36 cellular contexts compared by ENCODE assay signal in genomic region chrX:40325161-40325560, GRCh38.
"Had no signal": no experiment of that assay in that cellular context is flagged by ENCODE, and none has a peak within 500 bp of the region (broad histone marks: within the 10 kb centered on the region; RNA-seq: fewer than 3 reads in every experiment).

No MANE protein-coding gene starts in this region.

- H3K9me3 ChIP-seq: adrenal gland, body of pancreas had no signal

- H3K9me3 Mint-ChIP-seq: activated CD8-positive, alpha-beta T cell treated with anti-CD3 and anti-CD28 coated beads for 36 hours; activated T-helper 17 cell treated with anti-CD3 and anti-CD28 coated beads, Interleukin-2, amount 50 U/mL, for 72 hours had no signal

- ATAC-seq: activated CD8-positive, alpha-beta T cell treated with anti-CD3 and anti-CD28 coated beads for 36 hours; activated naive CD4-positive, alpha-beta T cell treated with anti-CD3 and anti-CD28 coated beads, Interleukin-2, amount 50 U/mL, for 72 hours; activated T-cell treated with anti-CD3 and anti-CD28 coated beads, Interleukin-2, amount 50 U/mL, for 4 hours; activated T-cell treated with anti-CD3 and anti-CD28 coated beads, Interleukin-2, amount 50 U/mL, for 72 hours; activated T-helper 17 cell treated with anti-CD3 and anti-CD28 coated beads, Interleukin-2, amount 50 U/mL, for 72 hours; body of pancreas had no signal

- H3K4me1 Mint-ChIP-seq: activated B cell treated with CpG ODN at 0.5 μM for 24 hours; activated CD4-positive, alpha-beta T cell treated with anti-CD3 and anti-CD28 coated beads, Interleukin-2, amount 10 ng/mL, durations not matched to agents 24 days and 14 days; activated naive CD8-positive, alpha-beta T cell treated with anti-CD3 and anti-CD28 coated beads for 36 hours; activated T-helper 17 cell treated with anti-CD3 and anti-CD28 coated beads, Interleukin-2, amount 50 U/mL, for 72 hours had no signal

- FAIRE-seq: TTC549 had no signal

- DNase-seq: activated B cell treated with CpG ODN at 0.5 μM for 24 hours; activated CD4-positive, alpha-beta memory T cell treated with anti-CD3 and anti-CD28 coated beads for 36 hours; activated CD4-positive, alpha-beta T cell treated with anti-CD3 and anti-CD28 coated beads for 4 hours; activated CD4-positive, alpha-beta T cell treated with anti-CD3 and anti-CD28 coated beads, Interleukin-2, amount 10 ng/mL, durations not matched to agents 24 days and 14 days; activated CD4-positive, alpha-beta T cell treated with anti-CD3 and anti-CD28 coated beads, Interleukin-2, amount 50 U/mL, for 1 hour; activated CD4-positive, alpha-beta T cell treated with anti-CD3 and anti-CD28 coated beads, Interleukin-2, amount 50 U/mL, for 4 hours; activated CD4-positive, CD25-positive, alpha-beta regulatory T cell treated with anti-CD3 and anti-CD28 coated beads, Interleukin-2, amount 50 U/mL, for 72 hours; activated CD8-positive, alpha-beta memory T cell treated with anti-CD3 and anti-CD28 coated beads, Interleukin-2, amount 50 U/mL, for 4 hours; activated CD8-positive, alpha-beta T cell treated with anti-CD3 and anti-CD28 coated beads for 36 hours; activated effector memory CD4-positive, alpha-beta T cell treated with anti-CD3 and anti-CD28 coated beads, Interleukin-2, amount 50 U/mL, for 16 hours; activated gamma-delta T cell treated with Interleukin-2 at 50 U/mL for 16 hours; activated naive CD4-positive, alpha-beta T cell; activated naive CD4-positive, alpha-beta T cell treated with anti-CD3 and anti-CD28 coated beads for 36 hours; activated naive CD4-positive, alpha-beta T cell treated with anti-CD3 and anti-CD28 coated beads, Interleukin-2, amount 50 U/mL, for 16 hours; activated naive CD8-positive, alpha-beta T cell treated with anti-CD3 and anti-CD28 coated beads for 36 hours; activated T-cell treated with anti-CD3 and anti-CD28 coated beads for 4 hours; activated T-cell treated with anti-CD3 and anti-CD28 coated beads, Interleukin-2, amount 50 U/mL, for 1 hour; activated T-cell treated with anti-CD3 and anti-CD28 coated beads, Interleukin-2, amount 50 U/mL, for 4 hours; activated T-cell treated with anti-CD3 and anti-CD28 coated beads, Interleukin-2, amount 50 U/mL, for 72 hours; adrenal gland; amniotic stem cell; aorta; body of pancreas; brain microvascular endothelial cell; central memory CD4-positive, alpha-beta T cell; T-helper 1 cell; T-helper 2 cell; T-helper 9 cell had no signal

- H3K27me3 ChIP-seq: adrenal gland, body of pancreas, brain microvascular endothelial cell had no signal

- H3K27ac Mint-ChIP-seq: activated B cell treated with CpG ODN at 0.5 μM for 24 hours; activated CD4-positive, alpha-beta memory T cell treated with anti-CD3 and anti-CD28 coated beads for 36 hours; activated CD4-positive, alpha-beta T cell treated with anti-CD3 and anti-CD28 coated beads, Interleukin-2, amount 10 ng/mL, durations not matched to agents 24 days and 14 days; activated CD8-positive, alpha-beta T cell treated with anti-CD3 and anti-CD28 coated beads for 36 hours; activated naive CD4-positive, alpha-beta T cell treated with anti-CD3 and anti-CD28 coated beads for 36 hours; activated naive CD4-positive, alpha-beta T cell treated with anti-CD3 and anti-CD28 coated beads, Interleukin-2, amount 50 U/mL, for 72 hours; activated naive CD8-positive, alpha-beta T cell treated with anti-CD3 and anti-CD28 coated beads for 36 hours; activated T-cell treated with anti-CD3 and anti-CD28 coated beads, Interleukin-2, amount 50 U/mL, for 72 hours; activated T-helper 1 cell treated with anti-CD3 and anti-CD28 coated beads, Interleukin-12 subunit alpha, Interleukin-12 subunit beta, Interleukin-2, Interleukin-4 antibody, amounts not matched to agents 30 ng/mL and 10 ng/mL and 1 ng/mL, durations not matched to agents 14 hours and 24 hours and 36 hours; activated T-helper 17 cell treated with anti-CD3 and anti-CD28 coated beads, Interleukin-2, amount 50 U/mL, for 72 hours; T-helper 1 cell treated with Interleukin-12 subunit alpha and Interleukin-12 subunit beta and Interleukin-4 antibody, amounts not matched to agents 30 μg/mL and 1 μg/mL, for 36 hours; T-helper 2 cell treated with Interferon-gamma antibody and Interleukin-4, amounts not matched to agents 5 μg/mL and 100 μg/mL, for 36 hours had no signal

- H3K4me3 ChIP-seq: adrenal gland, body of pancreas, breast epithelium had no signal

- H3K36me3 Mint-ChIP-seq: activated CD4-positive, alpha-beta memory T cell treated with anti-CD3 and anti-CD28 coated beads for 36 hours had no signal

- H3K4me3 Mint-ChIP-seq: activated B cell treated with CpG ODN at 0.5 μM for 24 hours; activated CD4-positive, alpha-beta memory T cell treated with anti-CD3 and anti-CD28 coated beads for 36 hours; activated CD4-positive, alpha-beta T cell treated with anti-CD3 and anti-CD28 coated beads, Interleukin-2, amount 10 ng/mL, durations not matched to agents 24 days and 14 days; activated CD8-positive, alpha-beta T cell treated with anti-CD3 and anti-CD28 coated beads for 36 hours; activated naive CD4-positive, alpha-beta T cell treated with anti-CD3 and anti-CD28 coated beads for 36 hours; activated naive CD8-positive, alpha-beta T cell treated with anti-CD3 and anti-CD28 coated beads for 36 hours; activated T-cell treated with anti-CD3 and anti-CD28 coated beads, Interleukin-2, amount 50 U/mL, for 4 hours; activated T-cell treated with anti-CD3 and anti-CD28 coated beads, Interleukin-2, amount 50 U/mL, for 72 hours; activated T-helper 1 cell treated with anti-CD3 and anti-CD28 coated beads, Interleukin-12 subunit alpha, Interleukin-12 subunit beta, Interleukin-2, Interleukin-4 antibody, amounts not matched to agents 30 ng/mL and 10 ng/mL and 1 ng/mL, durations not matched to agents 14 hours and 24 hours and 36 hours; activated T-helper 17 cell treated with anti-CD3 and anti-CD28 coated beads, Interleukin-2, amount 50 U/mL, for 72 hours; T-helper 1 cell treated with Interleukin-12 subunit alpha and Interleukin-12 subunit beta and Interleukin-4 antibody, amounts not matched to agents 30 μg/mL and 1 μg/mL, for 36 hours; T-helper 2 cell treated with Interferon-gamma antibody and Interleukin-4, amounts not matched to agents 5 μg/mL and 100 μg/mL, for 36 hours had no signal

- H3K36me3 ChIP-seq: adrenal gland, brain microvascular endothelial cell, breast epithelium had no signal

- H3K27ac ChIP-seq: adrenal gland, body of pancreas, brain microvascular endothelial cell, breast epithelium, VCaP had no signal

- H3K4me1 ChIP-seq: adrenal gland, body of pancreas, breast epithelium had no signal

- H3K27me3 Mint-ChIP-seq: activated B cell treated with CpG ODN at 0.5 μM for 24 hours; activated CD4-positive, alpha-beta memory T cell treated with anti-CD3 and anti-CD28 coated beads for 36 hours; activated CD8-positive, alpha-beta T cell treated with anti-CD3 and anti-CD28 coated beads for 36 hours; activated naive CD8-positive, alpha-beta T cell treated with anti-CD3 and anti-CD28 coated beads for 36 hours; activated T-helper 17 cell treated with anti-CD3 and anti-CD28 coated beads, Interleukin-2, amount 50 U/mL, for 72 hours had no signal
